Comparison of ENCODE assay signal across 8 cellular contexts in the genomic region with DNA sequence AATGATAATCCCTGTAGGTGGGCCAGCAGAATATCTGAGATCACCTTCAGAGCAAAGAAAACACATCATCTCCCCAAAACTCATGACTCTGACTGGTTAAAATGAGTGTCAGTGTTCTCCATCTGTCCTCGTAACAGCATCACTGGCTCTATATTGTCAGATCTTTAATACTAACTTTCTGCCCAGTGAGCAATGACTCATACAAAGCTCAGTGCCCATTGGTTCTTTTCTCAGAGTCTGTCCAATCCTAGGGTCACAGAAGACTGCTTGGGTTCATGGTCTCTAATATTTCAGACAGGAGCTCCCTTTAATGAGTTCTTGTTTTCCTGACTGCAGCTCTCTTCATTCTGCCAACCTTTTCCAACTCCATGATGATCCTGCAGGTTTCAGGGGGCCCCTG. TPM values are rescaled to one million over a fixed set of nuclear protein-coding genes. Genes with fewer than 3 reads are reported as not detected.
DNase-seq lines count a peak whose midpoint lies in the region; ATAC-seq lines count a peak whose summit lies in the region.

No MANE protein-coding gene starts in this region.

- no peak overlapping the region for H3K4me3 Mint-ChIP-seq in activated CD4-positive, alpha-beta memory T cell treated with anti-CD3 and anti-CD28 coated beads, Interleukin-2, amount 10 ng/mL, durations not matched to agents 7 days and 5 days
- H3K4me3 Mint-ChIP-seq in activated CD4-positive, alpha-beta memory T cell treated with anti-CD3 and anti-CD28 coated beads for 36 hours = no peak overlapping the region

- DNase-seq in activated CD4-positive, alpha-beta memory T cell treated with anti-CD3 and anti-CD28 coated beads, Interleukin-2, amount 10 ng/mL, durations not matched to agents 7 days and 5 days = peak; percentile 29
- DNase-seq in activated CD4-positive, alpha-beta memory T cell treated with anti-CD3 and anti-CD28 coated beads for 36 hours = no peak
- DNase-seq in Kasumi-1 (lab: John Stamatoyannopoulos, UW) = peak; percentile 35 to 61
- peak; percentile 57 for DNase-seq in amniotic epithelial cell (ENCODE audit: low read depth)
- peak; percentile 54 for DNase-seq in kidney glomerular epithelial cell (lab: John Stamatoyannopoulos, UW)
- no peak for DNase-seq in SKM-1 (lab: John Stamatoyannopoulos, UW; ENCODE audit: unreplicated experiment)

- peaks cover 86% of the 10 kb centered on the region for H3K27me3 Mint-ChIP-seq in activated CD4-positive, alpha-beta memory T cell treated with anti-CD3 and anti-CD28 coated beads, Interleukin-2, amount 10 ng/mL, durations not matched to agents 7 days and 5 days
- H3K27me3 Mint-ChIP-seq in activated CD4-positive, alpha-beta memory T cell treated with anti-CD3 and anti-CD28 coated beads for 36 hours = peaks cover 47% of the 10 kb centered on the region

- CTCF ChIA-PET in activated CD4-positive, alpha-beta memory T cell treated with anti-CD3 and anti-CD28 coated beads, Interleukin-2, amount 10 ng/mL, durations not matched to agents 7 days and 5 days (lab: Charles Lee) = interaction anchor here (0.6 to 1.4 kb wide), 3 partner anchors 14 to 43 kb away, joined by 3 to 5 read pairs (median 3); no protein-coding TSS in a partner anchor
- CTCF ChIA-PET in activated CD4-positive, alpha-beta memory T cell treated with anti-CD3 and anti-CD28 coated beads for 36 hours (lab: Charles Lee) = interaction anchor here (1.1 to 1.6 kb wide), 2 partner anchors 13 to 136 kb away, joined by 3 read pairs; no protein-coding TSS in a partner anchor

- no peaks in the 10 kb centered on the region for H3K36me3 Mint-ChIP-seq in activated CD4-positive, alpha-beta memory T cell treated with anti-CD3 and anti-CD28 coated beads, Interleukin-2, amount 10 ng/mL, durations not matched to agents 7 days and 5 days (ENCODE audit: low read depth)
- no peaks in the 10 kb centered on the region for H3K36me3 Mint-ChIP-seq in activated CD4-positive, alpha-beta memory T cell treated with anti-CD3 and anti-CD28 coated beads for 36 hours

- ATAC-seq in GM21723 (IDR thresholded peaks at IDR 0.05; ENCODE audit: unreplicated experiment) = peak; percentile 84
- no peak for ATAC-seq in HG02623 (IDR thresholded peaks at IDR 0.05; ENCODE audit: unreplicated experiment)

- H3K9me3 Mint-ChIP-seq in activated CD4-positive, alpha-beta memory T cell treated with anti-CD3 and anti-CD28 coated beads, Interleukin-2, amount 10 ng/mL, durations not matched to agents 7 days and 5 days = no peaks in the 10 kb centered on the region
- no peaks in the 10 kb centered on the region for H3K9me3 Mint-ChIP-seq in activated CD4-positive, alpha-beta memory T cell treated with anti-CD3 and anti-CD28 coated beads for 36 hours

- H3K4me1 Mint-ChIP-seq in activated CD4-positive, alpha-beta memory T cell treated with anti-CD3 and anti-CD28 coated beads, Interleukin-2, amount 10 ng/mL, durations not matched to agents 7 days and 5 days = peaks cover 4% of the 10 kb centered on the region
- peaks cover 4% of the 10 kb centered on the region for H3K4me1 Mint-ChIP-seq in activated CD4-positive, alpha-beta memory T cell treated with anti-CD3 and anti-CD28 coated beads for 36 hours (ENCODE audit: low read depth)

- intact Hi-C loops in activated CD4-positive, alpha-beta memory T cell treated with anti-CD3 and anti-CD28 coated beads for 36 hours (cut with micrococcal nuclease) = no loop called here

- POLR2A ChIA-PET in activated CD4-positive, alpha-beta memory T cell treated with anti-CD3 and anti-CD28 coated beads, Interleukin-2, amount 10 ng/mL, durations not matched to agents 7 days and 5 days (lab: Charles Lee) = no interaction called here
- POLR2A ChIA-PET in activated CD4-positive, alpha-beta memory T cell treated with anti-CD3 and anti-CD28 coated beads for 36 hours (lab: Charles Lee) = no interaction called here

- no peak overlapping the region for H3K27ac Mint-ChIP-seq in activated CD4-positive, alpha-beta memory T cell treated with anti-CD3 and anti-CD28 coated beads, Interleukin-2, amount 10 ng/mL, durations not matched to agents 7 days and 5 days
- H3K27ac Mint-ChIP-seq in activated CD4-positive, alpha-beta memory T cell treated with anti-CD3 and anti-CD28 coated beads for 36 hours = no peak overlapping the region

RNA-seq across cellular contexts. Expression of gene HLA-DPB1, which starts 36.4 kb away (rescaled TPM):
- 10 to 100 TPM; 89.8 to 95.6 TPM for total RNA-seq in activated CD4-positive, alpha-beta memory T cell treated with anti-CD3 and anti-CD28 coated beads, Interleukin-2, amount 10 ng/mL, durations not matched to agents 7 days and 5 days
- total RNA-seq in activated CD4-positive, alpha-beta memory T cell treated with anti-CD3 and anti-CD28 coated beads for 36 hours = 1 to 10 TPM; 5.1 to 6.9 TPM

RNA-seq across cellular contexts. Expression of gene HLA-DPA1, which starts 38.7 kb away (rescaled TPM):
- 100 to 1,000 TPM; 173 to 176 TPM for total RNA-seq in activated CD4-positive, alpha-beta memory T cell treated with anti-CD3 and anti-CD28 coated beads, Interleukin-2, amount 10 ng/mL, durations not matched to agents 7 days and 5 days
- total RNA-seq in activated CD4-positive, alpha-beta memory T cell treated with anti-CD3 and anti-CD28 coated beads for 36 hours = 10 to 100 TPM; 19.3 to 20.9 TPM

Comparison
In these comparisons a context has a peak if more than half of its experiments do, and no peak if none do; other contexts are left out.
1. DNase-seq: peak in activated CD4-positive, alpha-beta memory T cell treated with anti-CD3 and anti-CD28 coated beads, Interleukin-2, amount 10 ng/mL, durations not matched to agents 7 days and 5 days (single experiment), Kasumi-1 (2 of 2), amniotic epithelial cell (single experiment) and kidney glomerular epithelial cell (single experiment); none in activated CD4-positive, alpha-beta memory T cell treated with anti-CD3 and anti-CD28 coated beads for 36 hours (single experiment) and SKM-1 (single experiment).
2. RNA of gene HLA-DPB1, which starts 36.4 kb away (total RNA-seq): 89.8 to 95.6 TPM in activated CD4-positive, alpha-beta memory T cell treated with anti-CD3 and anti-CD28 coated beads, Interleukin-2, amount 10 ng/mL, durations not matched to agents 7 days and 5 days; 5.1 to 6.9 TPM in activated CD4-positive, alpha-beta memory T cell treated with anti-CD3 and anti-CD28 coated beads for 36 hours; every median in the first group is over 10 times any median in the second.
3. RNA of gene HLA-DPA1, which starts 38.7 kb away (total RNA-seq): 173 to 176 TPM in activated CD4-positive, alpha-beta memory T cell treated with anti-CD3 and anti-CD28 coated beads, Interleukin-2, amount 10 ng/mL, durations not matched to agents 7 days and 5 days; 19.3 to 20.9 TPM in activated CD4-positive, alpha-beta memory T cell treated with anti-CD3 and anti-CD28 coated beads for 36 hours; every median in the first group is over 4 times any median in the second.